1 cellular context compared by ENCODE assay signal in genomic region chr2:120343100-120343432, GRCh38.
TF ChIP-seq lines count a peak whose summit lies in the region.

No MANE protein-coding gene starts in this region.

TF ChIP-seq in K562, 482 proteins besides CTCF, POLR2A, EP300 and RAD21 (continued from another document):
- TF ChIP-seq ZNF518B (CRISPR knock-in tag; IDR thresholded peaks at IDR 0.05) (no peak), MBD1 (CRISPR knock-in tag; IDR thresholded peaks at IDR 0.05) (no peak), FOXP1 (CRISPR knock-in tag; IDR thresholded peaks at IDR 0.05) (no peak), HDAC6 (IDR thresholded peaks at IDR 0.05; ENCODE audit: low read depth, low read length) (no peak), MAX (CRISPR knock-in tag; IDR thresholded peaks at IDR 0.05) (no peak), NFE2L1 (tag; IDR thresholded peaks at IDR 0.05; ENCODE audit: borderline replicate concordance, low read depth) (no peak)
